20 cellular contexts compared by ENCODE assay signal in the genomic region with DNA sequence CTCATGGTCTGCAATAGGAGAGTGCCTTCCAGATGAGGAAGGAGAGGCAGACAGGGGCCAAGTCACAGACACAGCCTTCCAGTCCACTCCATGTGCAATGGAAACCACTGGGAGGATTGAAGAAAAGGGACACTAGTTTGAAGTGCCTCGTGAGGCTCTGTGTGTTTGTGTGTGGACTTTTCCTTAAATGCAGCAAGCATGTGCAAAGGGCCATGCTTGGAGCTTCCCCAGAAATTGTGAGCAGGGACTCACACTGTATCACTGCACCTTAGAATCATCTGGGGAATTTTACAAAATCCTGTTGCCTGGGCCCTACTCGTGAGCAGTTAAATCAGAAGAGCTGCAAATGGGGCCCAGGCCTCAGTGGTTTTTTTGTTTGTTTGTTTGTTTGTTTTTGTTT.
"Had no signal": no experiment of that assay in that cellular context is flagged by ENCODE, and none has a peak within 500 bp of the region (broad histone marks: within the 10 kb centered on the region; RNA-seq: fewer than 3 reads in every experiment).

No MANE protein-coding gene starts in this region.

- H3K4me1 Mint-ChIP-seq: naive thymus-derived CD8-positive, alpha-beta T cell; stimulated activated effector memory CD8-positive, alpha-beta T cell treated with anti-CD3 and anti-CD28 coated beads, Interleukin-12 subunit alpha, Interleukin-12 subunit beta, amount 100 ng/mL, for 72 hours; stimulated activated naive B cell treated with anti-CD40 and anti-IgM and Interleukin-4, amounts not matched to agents 10 μg/mL and 1 μg/mL and 100 μg/mL, for 72 hours had no signal

- H3K4me3 ChIP-seq: pancreas, prostate gland, right lobe of liver, sigmoid colon, stomach, thoracic aorta, thyroid gland, tibial nerve, upper lobe of left lung, vagina had no signal

- H3K36me3 Mint-ChIP-seq: naive thymus-derived CD8-positive, alpha-beta T cell; natural killer cell treated with Interleukin-12 subunit alpha and Interleukin-12 subunit beta and Interleukin-15 and Interleukin-18, amount 100 ng/mL, for 72 hours; stimulated activated effector memory CD8-positive, alpha-beta T cell treated with anti-CD3 and anti-CD28 coated beads, Interleukin-12 subunit alpha, Interleukin-12 subunit beta, amount 100 ng/mL, for 72 hours; stimulated activated naive B cell treated with anti-CD40 and anti-IgM and Interleukin-4, amounts not matched to agents 10 μg/mL and 1 μg/mL and 100 μg/mL, for 72 hours had no signal

- ATAC-seq: naive thymus-derived CD8-positive, alpha-beta T cell; natural killer cell treated with Interleukin-12 subunit alpha and Interleukin-12 subunit beta and Interleukin-15 and Interleukin-18, amount 100 ng/mL, for 72 hours had no signal

- H3K4me3 Mint-ChIP-seq: naive thymus-derived CD8-positive, alpha-beta T cell; natural killer cell treated with Interleukin-12 subunit alpha and Interleukin-12 subunit beta and Interleukin-15 and Interleukin-18, amount 100 ng/mL, for 72 hours; nephron progenitor cell; neural crest cell; stimulated activated effector memory CD8-positive, alpha-beta T cell treated with anti-CD3 and anti-CD28 coated beads, Interleukin-12 subunit alpha, Interleukin-12 subunit beta, amount 100 ng/mL, for 72 hours; stimulated activated naive B cell treated with anti-CD40 and anti-IgM and Interleukin-4, amounts not matched to agents 10 μg/mL and 1 μg/mL and 100 μg/mL, for 72 hours; stimulated activated naive CD8-positive, alpha-beta T cell treated with anti-CD3 and anti-CD28 coated beads, Interleukin-15, Interleukin-2, amounts not matched to agents 100 ng/mL and 50 ng/mL, for 24 hours had no signal

- H3K36me3 ChIP-seq: neutrophil, pancreas, prostate gland, right lobe of liver, sigmoid colon, stomach, thoracic aorta, thyroid gland, tibial nerve, upper lobe of left lung, vagina had no signal

- H3K27ac Mint-ChIP-seq: natural killer cell treated with Interleukin-12 subunit alpha and Interleukin-12 subunit beta and Interleukin-15 and Interleukin-18, amount 100 ng/mL, for 72 hours; nephron progenitor cell; stimulated activated effector memory CD8-positive, alpha-beta T cell treated with anti-CD3 and anti-CD28 coated beads, Interleukin-12 subunit alpha, Interleukin-12 subunit beta, amount 100 ng/mL, for 72 hours; stimulated activated naive B cell treated with anti-CD40 and anti-IgM and Interleukin-4, amounts not matched to agents 10 μg/mL and 1 μg/mL and 100 μg/mL, for 72 hours; stimulated activated naive CD8-positive, alpha-beta T cell treated with anti-CD3 and anti-CD28 coated beads, Interleukin-15, Interleukin-2, amounts not matched to agents 100 ng/mL and 50 ng/mL, for 24 hours had no signal

- H3K27me3 ChIP-seq: right lobe of liver, stomach, thyroid gland, tibial nerve, upper lobe of left lung, vagina had no signal

- FAIRE-seq: small intestine had no signal

- H3K9me3 Mint-ChIP-seq: natural killer cell treated with Interleukin-12 subunit alpha and Interleukin-12 subunit beta and Interleukin-15 and Interleukin-18, amount 100 ng/mL, for 72 hours; neural crest cell; stimulated activated effector memory CD8-positive, alpha-beta T cell treated with anti-CD3 and anti-CD28 coated beads, Interleukin-12 subunit alpha, Interleukin-12 subunit beta, amount 100 ng/mL, for 72 hours; stimulated activated naive B cell treated with anti-CD40 and anti-IgM and Interleukin-4, amounts not matched to agents 10 μg/mL and 1 μg/mL and 100 μg/mL, for 72 hours; stimulated activated naive CD8-positive, alpha-beta T cell treated with anti-CD3 and anti-CD28 coated beads, Interleukin-15, Interleukin-2, amounts not matched to agents 100 ng/mL and 50 ng/mL, for 24 hours had no signal

- DNase-seq: stimulated activated naive CD4-positive, alpha-beta T cell treated with Interleukin-2 at 50 U/mL for 16 hours had no signal
